Comparison of ENCODE assay signal across 29 cellular contexts in genomic region chr20:19866070-19866469, GRCh38.
"Had no signal": no experiment of that assay in that cellular context is flagged by ENCODE, and none has a peak within 500 bp of the region (broad histone marks: within the 10 kb centered on the region; RNA-seq: fewer than 3 reads in every experiment).

No MANE protein-coding gene starts in this region.

- FAIRE-seq: small intestine, urothelium cell line had no signal

- H2AFZ ChIP-seq: parathyroid adenoma had no signal

- H3K36me3 ChIP-seq: neutrophil, right lobe of liver, sigmoid colon, thoracic aorta, thyroid gland, upper lobe of left lung, vagina had no signal

- ATAC-seq: natural killer cell treated with Interleukin-12 subunit alpha and Interleukin-12 subunit beta and Interleukin-15 and Interleukin-18, amount 100 ng/mL, for 72 hours; psoas muscle; right cardiac atrium; right lobe of liver; stimulated activated effector memory CD8-positive, alpha-beta T cell treated with anti-CD3 and anti-CD28 coated beads, Interleukin-12 subunit alpha, Interleukin-12 subunit beta, amount 100 ng/mL, for 72 hours; stimulated activated naive B cell treated with anti-CD40 and anti-IgM and Interleukin-4, amounts not matched to agents 10 μg/mL and 1 μg/mL and 100 μg/mL, for 72 hours had no signal

- H3K36me3 Mint-ChIP-seq: natural killer cell treated with Interleukin-12 subunit alpha and Interleukin-12 subunit beta and Interleukin-15 and Interleukin-18, amount 100 ng/mL, for 72 hours; stimulated activated naive B cell treated with anti-CD40 and anti-IgM and Interleukin-4, amounts not matched to agents 10 μg/mL and 1 μg/mL and 100 μg/mL, for 72 hours had no signal

- H3K27me3 Mint-ChIP-seq: progenitor cell of endocrine pancreas had no signal

- DNase-seq: nephron progenitor cell; nucleus accumbens; posterior cingulate gyrus; psoas muscle; right cardiac atrium; right lobe of liver; sigmoid colon; small intestine; stimulated activated CD4-positive, alpha-beta T cell treated with anti-CD3 and anti-CD28 coated beads, Interleukin-15, amount 100 ng/mL, for 24 hours; stimulated activated CD4-positive, alpha-beta T cell treated with anti-CD3 and anti-CD28 coated beads, Interleukin-2, amount 100 ng/mL, for 24 hours; stimulated activated CD4-positive, alpha-beta T cell treated with anti-CD3 and anti-CD28 coated beads, Interleukin-2, amount 100 ng/mL, for 48 hours; stimulated activated CD4-positive, alpha-beta T cell treated with anti-CD3 and anti-CD28 coated beads, Interleukin-4, amount 100 ng/mL, for 24 hours; stimulated activated naive B cell treated with anti-CD40 and anti-IgM and Interleukin-4, amounts not matched to agents 10 μg/mL and 1 μg/mL and 100 μg/mL, for 72 hours; stimulated activated naive CD4-positive, alpha-beta T cell treated with Interleukin-2 at 50 U/mL for 16 hours; stomach; thyroid gland; trophoblast cell; upper lobe of left lung had no signal

- H3K79me2 ChIP-seq: parathyroid adenoma had no signal

- H3K27ac ChIP-seq: parathyroid adenoma, psoas muscle, right lobe of liver, sigmoid colon, stomach, thoracic aorta, thyroid gland, tibial nerve, upper lobe of left lung, vagina had no signal

- H3K27ac Mint-ChIP-seq: natural killer cell treated with Interleukin-12 subunit alpha and Interleukin-12 subunit beta and Interleukin-15 and Interleukin-18, amount 100 ng/mL, for 72 hours; nephron progenitor cell; progenitor cell of endocrine pancreas; stimulated activated effector memory CD8-positive, alpha-beta T cell treated with anti-CD3 and anti-CD28 coated beads, Interleukin-12 subunit alpha, Interleukin-12 subunit beta, amount 100 ng/mL, for 72 hours; stimulated activated naive B cell treated with anti-CD40 and anti-IgM and Interleukin-4, amounts not matched to agents 10 μg/mL and 1 μg/mL and 100 μg/mL, for 72 hours; stimulated activated naive CD8-positive, alpha-beta T cell treated with anti-CD3 and anti-CD28 coated beads, Interleukin-15, Interleukin-2, amounts not matched to agents 100 ng/mL and 50 ng/mL, for 24 hours had no signal

- H3K9me3 ChIP-seq: neutrophil, psoas muscle, right lobe of liver, sigmoid colon, stomach, thoracic aorta, thyroid gland, tibial nerve, upper lobe of left lung, vagina had no signal

- H3K9ac ChIP-seq: parathyroid adenoma had no signal

- H3K4me1 Mint-ChIP-seq: neural crest cell; stimulated activated effector memory CD8-positive, alpha-beta T cell treated with anti-CD3 and anti-CD28 coated beads, Interleukin-12 subunit alpha, Interleukin-12 subunit beta, amount 100 ng/mL, for 72 hours had no signal

- H3K4me3 ChIP-seq: psoas muscle, right lobe of liver, sigmoid colon, stomach, thoracic aorta, thyroid gland, tibial nerve, upper lobe of left lung, vagina had no signal

- H3K27me3 ChIP-seq: neutrophil, right lobe of liver, sigmoid colon, stomach, thyroid gland, tibial nerve, upper lobe of left lung, vagina had no signal

- H3K4me3 Mint-ChIP-seq: natural killer cell treated with Interleukin-12 subunit alpha and Interleukin-12 subunit beta and Interleukin-15 and Interleukin-18, amount 100 ng/mL, for 72 hours; nephron progenitor cell; neural crest cell; stimulated activated effector memory CD8-positive, alpha-beta T cell treated with anti-CD3 and anti-CD28 coated beads, Interleukin-12 subunit alpha, Interleukin-12 subunit beta, amount 100 ng/mL, for 72 hours; stimulated activated naive B cell treated with anti-CD40 and anti-IgM and Interleukin-4, amounts not matched to agents 10 μg/mL and 1 μg/mL and 100 μg/mL, for 72 hours; stimulated activated naive CD8-positive, alpha-beta T cell treated with anti-CD3 and anti-CD28 coated beads, Interleukin-15, Interleukin-2, amounts not matched to agents 100 ng/mL and 50 ng/mL, for 24 hours had no signal

- H3K4me1 ChIP-seq: psoas muscle, sigmoid colon, tibial nerve, vagina had no signal

- H3K9me3 Mint-ChIP-seq: stimulated activated effector memory CD8-positive, alpha-beta T cell treated with anti-CD3 and anti-CD28 coated beads, Interleukin-12 subunit alpha, Interleukin-12 subunit beta, amount 100 ng/mL, for 72 hours had no signal
